In the genomic region with DNA sequence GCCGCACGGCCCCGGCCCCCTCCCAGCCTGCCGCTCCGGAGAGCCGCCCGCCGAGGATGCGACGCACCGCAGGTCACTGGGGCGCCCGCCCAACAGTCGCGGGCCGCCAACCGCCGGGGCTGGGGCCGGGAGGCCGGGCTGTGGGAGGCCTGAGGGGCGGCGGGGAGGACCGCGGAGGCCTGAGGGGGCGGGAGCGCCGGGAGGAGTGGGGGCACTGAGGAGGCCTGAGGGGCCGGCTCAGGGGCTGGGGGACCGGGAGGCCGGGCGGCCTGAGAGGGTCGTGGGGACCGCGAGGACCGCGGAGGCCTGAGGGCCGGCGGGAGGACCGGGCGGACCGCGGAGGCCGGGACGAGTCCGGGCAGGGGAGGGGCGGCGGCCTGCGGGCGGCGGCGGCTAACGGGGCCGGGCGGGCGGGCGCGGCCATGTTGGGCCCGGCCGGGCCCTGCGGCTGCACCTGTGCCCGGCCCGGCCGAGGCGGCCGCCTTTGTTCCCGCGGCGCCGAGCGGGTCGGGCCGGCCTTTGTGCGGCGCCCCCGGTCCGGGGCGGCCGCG, we compare ENCODE assay signal across 9 cellular contexts. TPM values are rescaled to one million over a fixed set of nuclear protein-coding genes. Genes with fewer than 3 reads are reported as not detected.
DNase-seq lines count a peak whose midpoint lies in the region; ATAC-seq and TF ChIP-seq lines count a peak whose summit lies in the region.
"Had no signal": no experiment of that assay in that cellular context is flagged by ENCODE, and none has a peak within 500 bp of the region (broad histone marks: within the 10 kb centered on the region; RNA-seq: fewer than 3 reads in every experiment).

No MANE protein-coding gene starts in this region.

- ATAC-seq in GM21723 (IDR thresholded peaks at IDR 0.05; ENCODE audit: unreplicated experiment) = peak; percentile 8
- no peak for ATAC-seq in HG03521 (IDR thresholded peaks at IDR 0.05; ENCODE audit: unreplicated experiment)

- H3K4me3 Mint-ChIP-seq in endodermal cell (peak overlapping the region; percentile 74), neural crest cell (no peak overlapping the region)

- DNase-seq in MM.1S (peak; percentile 18), endodermal cell (peak; percentile 77), neural crest cell (ENCODE audit: low read depth, low spot score) (peak; percentile 47), NCI-H1105 treated with DMSO at 0.1 percent for 48 hours (lab: John Stamatoyannopoulos, UW) (no peak), SIG-M5 treated with dmso at 0.1 percent for 504 hours (lab: John Stamatoyannopoulos, UW; ENCODE audit: unreplicated experiment) (no peak)

- H3K4me3 ChIP-seq in MM.1S (ENCODE audit: low read length) (peak overlapping the region; percentile 93), endodermal cell (ENCODE audit: low read length) (peak overlapping the region; percentile 99)

- no peaks in the 10 kb centered on the region for H3K9me2 ChIP-seq in MM.1S (replicated peaks; ENCODE audit: insufficient read depth, low read length)

- H3K9me3 ChIP-seq in MM.1S (replicated peaks; ENCODE audit: insufficient read depth, low read length) = no peaks in the 10 kb centered on the region
- H3K9me3 ChIP-seq in endodermal cell (ENCODE audit: control insufficient read depth, low read length) = no peaks in the 10 kb centered on the region

- TF ChIP-seq CTCF in MM.1S (IDR thresholded peaks at IDR 0.05; ENCODE audit: low read length) (no peak), endodermal cell (conservative IDR thresholded peaks at IDR 0.05) (no peak), neural crest cell (conservative IDR thresholded peaks at IDR 0.05) (no peak)

- peak overlapping the region; percentile 92 for H3K9ac ChIP-seq in MM.1S (ENCODE audit: low read length)
- peak overlapping the region; percentile 20 for H3K9ac ChIP-seq in endodermal cell (ENCODE audit: extremely low read depth, low read length, poor library complexity, severe bottlenecking)

- peaks cover 30% of the 10 kb centered on the region for H4K20me1 ChIP-seq in MM.1S (ENCODE audit: insufficient read depth, low read length)

- no peaks in the 10 kb centered on the region for H3K36me3 ChIP-seq in MM.1S (replicated peaks; ENCODE audit: insufficient read depth, low read length)
- H3K36me3 ChIP-seq in endodermal cell (ENCODE audit: control insufficient read depth, insufficient read depth, low read length) = no peaks in the 10 kb centered on the region

- no peak overlapping the region for H2AFZ ChIP-seq in MM.1S (ENCODE audit: low read length)

- peaks cover 50% of the 10 kb centered on the region for H3K79me2 ChIP-seq in MM.1S (ENCODE audit: low read length)

- peak overlapping the region; percentile 58; the same call in 1 of the 2 replicates for H3K27ac ChIP-seq in MM.1S (ENCODE audit: low read length)
- peak overlapping the region; percentile 89 for H3K27ac ChIP-seq in endodermal cell (ENCODE audit: low read depth, low read length)

- no peak overlapping the region for H3K27ac Mint-ChIP-seq in endodermal cell
- no peak overlapping the region for H3K27ac Mint-ChIP-seq in neural crest cell (ENCODE audit: unreplicated experiment)

- H3K36me3 Mint-ChIP-seq in endodermal cell (ENCODE audit: low read depth) (no peaks in the 10 kb centered on the region), neural crest cell (ENCODE audit: low read depth) (peaks cover 3% of the 10 kb centered on the region)

- H3K4me2 ChIP-seq in MM.1S (ENCODE audit: low read depth, low read length) = no peak overlapping the region

- H3K27me3 Mint-ChIP-seq in endodermal cell (ENCODE audit: insufficient read depth) = peaks cover 22% of the 10 kb centered on the region
- H3K27me3 Mint-ChIP-seq in neural crest cell (ENCODE audit: low read depth) = peaks cover 14% of the 10 kb centered on the region
- H3K27me3 Mint-ChIP-seq: stimulated activated naive CD8-positive, alpha-beta T cell treated with anti-CD3 and anti-CD28 coated beads, Interleukin-15, Interleukin-2, amounts not matched to agents 100 ng/mL and 50 ng/mL, for 24 hours had no signal

- H3K4me1 ChIP-seq in MM.1S (ENCODE audit: low read length) (peaks cover 13% of the 10 kb centered on the region), endodermal cell (ENCODE audit: control insufficient read depth, insufficient read depth, low read length) (no peaks in the 10 kb centered on the region)

- peaks cover 23% of the 10 kb centered on the region for H3K4me1 Mint-ChIP-seq in endodermal cell
- peaks cover 41% of the 10 kb centered on the region for H3K4me1 Mint-ChIP-seq in neural crest cell

- 0% methylated on average over 1 to 79 of the region's 79 CpGs for WGBS in endodermal cell (ENCODE audit: insufficient coverage in 1 of 2, insufficient read length in 1 of 2), 2 experiments

- H3K9me3 Mint-ChIP-seq in endodermal cell (no peaks in the 10 kb centered on the region), neural crest cell (no peaks in the 10 kb centered on the region)
- H3K9me3 Mint-ChIP-seq: stimulated activated naive CD8-positive, alpha-beta T cell treated with anti-CD3 and anti-CD28 coated beads, Interleukin-15, Interleukin-2, amounts not matched to agents 100 ng/mL and 50 ng/mL, for 24 hours had no signal

- peak; percentile 22 for TF ChIP-seq POLR2A in GM15510 (IDR thresholded peaks at IDR 0.05; ENCODE audit: borderline replicate concordance, extremely low read depth, insufficient read length)

- H3K27me3 ChIP-seq in MM.1S (replicated peaks; ENCODE audit: insufficient read depth, low read length) (no peaks in the 10 kb centered on the region), endodermal cell (ENCODE audit: control insufficient read depth, insufficient read depth, low read length, poor library complexity, severe bottlenecking) (peaks cover 7% of the 10 kb centered on the region)

- peaks cover 22% of the 10 kb centered on the region for H3F3A ChIP-seq in MM.1S (ENCODE audit: insufficient read depth, low read length)

RNA-seq across cellular contexts. Expression of a gene that starts 0.4 kb away (rescaled TPM):
- total RNA-seq in endodermal cell (100 to 1,000 TPM; 153 to 208 TPM), neural crest cell (269 and 274 TPM in 2 replicates)
- 137 TPM for polyA plus RNA-seq in endodermal cell (2013, experiment 1 of 2)
- polyA plus RNA-seq in endodermal cell (2013, experiment 2 of 2) = 132 TPM

RNA-seq across cellular contexts. Expression of a gene that starts 15.6 kb away (rescaled TPM):
- total RNA-seq in endodermal cell (10 to 100 TPM; 45.7 to 52.4 TPM), neural crest cell (59.5 and 60.6 TPM in 2 replicates)
- 22.3 TPM for polyA plus RNA-seq in endodermal cell (2013, experiment 1 of 2)
- 22.7 TPM for polyA plus RNA-seq in endodermal cell (2013, experiment 2 of 2)

Comparison
In these comparisons a context has a peak if more than half of its experiments do, and no peak if none do; other contexts are left out.
1. DNase-seq: peak in MM.1S (single experiment), endodermal cell (single experiment) and neural crest cell (single experiment); none in NCI-H1105 treated with DMSO at 0.1 percent for 48 hours (single experiment) and SIG-M5 treated with dmso at 0.1 percent for 504 hours (single experiment).